ENCODE assay signal across 1 cellular context in genomic region chr20:9019833-9020232, GRCh38.
TF ChIP-seq lines count a peak whose summit lies in the region.

No MANE protein-coding gene starts in this region.

TF ChIP-seq in GM23338, 12 proteins besides CTCF, POLR2A, EP300 and RAD21 (continued from another document):
- TF ChIP-seq ETS1 (IDR thresholded peaks at IDR 0.05), result no peak
- no peak for TF ChIP-seq STAT1 (IDR thresholded peaks at IDR 0.05; ENCODE audit: unreplicated experiment)
- TF ChIP-seq ZNF331 (CRISPR knock-in tag; IDR thresholded peaks at IDR 0.05; ENCODE audit: low read depth), result no peak
- TF ChIP-seq EZH2 (IDR thresholded peaks at IDR 0.05; ENCODE audit: low read depth, unreplicated experiment), result no peak
- TF ChIP-seq ZNF462 (CRISPR knock-in tag; IDR thresholded peaks at IDR 0.05), result no peak
- no peak for TF ChIP-seq NANOG (IDR thresholded peaks at IDR 0.05; ENCODE audit: borderline replicate concordance)
- no peak for TF ChIP-seq REST (IDR thresholded peaks at IDR 0.05; ENCODE audit: unreplicated experiment)
